25 cellular contexts compared by ENCODE assay signal in genomic region chr10:133455196-133455595, GRCh38. TPM values are rescaled to one million over a fixed set of nuclear protein-coding genes. Genes with fewer than 3 reads are reported as not detected.
"Had no signal": no experiment of that assay in that cellular context is flagged by ENCODE, and none has a peak within 500 bp of the region (broad histone marks: within the 10 kb centered on the region; RNA-seq: fewer than 3 reads in every experiment).

No MANE protein-coding gene starts in this region.

- H3K36me3 Mint-ChIP-seq: activated naive CD8-positive, alpha-beta T cell treated with anti-CD3 and anti-CD28 coated beads, Interleukin-2, amount 10 ng/mL, durations not matched to agents 7 days and 5 days; naive thymus-derived CD8-positive, alpha-beta T cell; stimulated activated memory B cell treated with anti-CD40 and anti-IgM and Interleukin-4, amounts not matched to agents 10 μg/mL and 1 μg/mL and 100 μg/mL, for 72 hours had no signal

- H3K79me2 ChIP-seq: hepatocyte had no signal

- H3K27ac Mint-ChIP-seq: activated naive CD8-positive, alpha-beta T cell treated with anti-CD3 and anti-CD28 coated beads, Interleukin-2, amount 10 ng/mL, durations not matched to agents 7 days and 5 days; activated T-helper 2 cell treated with anti-CD3 and anti-CD28 coated beads, Interferon-gamma antibody, Interleukin-2, Interleukin-4, amounts not matched to agents 10 μg/mL and 5 μg/mL and 100 μg/mL, durations not matched to agents 14 hours and 24 hours and 36 hours; endodermal cell; memory B cell; stimulated activated memory B cell treated with anti-CD40 and anti-IgM and Interleukin-4, amounts not matched to agents 10 μg/mL and 1 μg/mL and 100 μg/mL, for 72 hours had no signal

- H3K9me3 Mint-ChIP-seq: activated naive CD8-positive, alpha-beta T cell treated with anti-CD3 and anti-CD28 coated beads, Interleukin-2, amount 10 ng/mL, durations not matched to agents 7 days and 5 days; activated T-helper 2 cell treated with anti-CD3 and anti-CD28 coated beads, Interferon-gamma antibody, Interleukin-2, Interleukin-4, amounts not matched to agents 10 μg/mL and 5 μg/mL and 100 μg/mL, durations not matched to agents 14 hours and 24 hours and 36 hours; memory B cell; stimulated activated memory B cell treated with anti-CD40 and anti-IgM and Interleukin-4, amounts not matched to agents 10 μg/mL and 1 μg/mL and 100 μg/mL, for 72 hours had no signal

- FAIRE-seq: pancreas had no signal

- H3K9me3 ChIP-seq: pancreas, sigmoid colon, testis, upper lobe of left lung had no signal

- H3K36me3 ChIP-seq: pancreas, sigmoid colon, upper lobe of left lung, WERI-Rb-1 had no signal

- H3K4me3 ChIP-seq: dorsolateral prefrontal cortex, hepatocyte, pancreas, sigmoid colon, testis, upper lobe of left lung had no signal

- H2AFZ ChIP-seq: hepatocyte had no signal

- H3K4me3 Mint-ChIP-seq: activated naive CD8-positive, alpha-beta T cell treated with anti-CD3 and anti-CD28 coated beads, Interleukin-2, amount 10 ng/mL, durations not matched to agents 7 days and 5 days; endodermal cell; memory B cell; stimulated activated memory B cell treated with anti-CD40 and anti-IgM and Interleukin-4, amounts not matched to agents 10 μg/mL and 1 μg/mL and 100 μg/mL, for 72 hours had no signal

- H3K27me3 Mint-ChIP-seq: memory B cell; stimulated activated memory B cell treated with anti-CD40 and anti-IgM and Interleukin-4, amounts not matched to agents 10 μg/mL and 1 μg/mL and 100 μg/mL, for 72 hours had no signal

- DNase-seq: activated CD4-positive, alpha-beta T cell treated with anti-CD3 and anti-CD28 coated beads for 1 hour; activated CD4-positive, alpha-beta T cell treated with anti-CD3 and anti-CD28 coated beads, Interleukin-2, amount 50 U/mL, for 48 hours; activated naive CD4-positive, alpha-beta T cell treated with Interleukin-2 at 50 U/mL for 16 hours; activated naive CD8-positive, alpha-beta T cell treated with anti-CD3 and anti-CD28 coated beads, Interleukin-2, amount 10 ng/mL, durations not matched to agents 7 days and 5 days; activated T-cell treated with anti-CD3 and anti-CD28 coated beads for 4 hours; amygdala; dorsolateral prefrontal cortex; endodermal cell; foreskin keratinocyte; islet precursor cell; naive thymus-derived CD8-positive, alpha-beta T cell; sigmoid colon; stimulated activated CD4-positive, alpha-beta T cell treated with anti-CD3 and anti-CD28 coated beads, Interleukin-4, amount 100 ng/mL, for 24 hours; T-helper 2 cell; testis; WERI-Rb-1 had no signal

- ATAC-seq: foreskin keratinocyte; left lobe of liver; naive thymus-derived CD8-positive, alpha-beta T cell; pancreas; stimulated activated memory B cell treated with anti-CD40 and anti-IgM and Interleukin-4, amounts not matched to agents 10 μg/mL and 1 μg/mL and 100 μg/mL, for 72 hours had no signal

- H3K4me2 ChIP-seq: hepatocyte had no signal

- H3K27ac ChIP-seq: dorsolateral prefrontal cortex, epithelial cell of prostate, foreskin keratinocyte, hepatocyte, pancreas, sigmoid colon, testis, upper lobe of left lung, WERI-Rb-1 had no signal

- H3K4me1 Mint-ChIP-seq: activated naive CD8-positive, alpha-beta T cell treated with anti-CD3 and anti-CD28 coated beads, Interleukin-2, amount 10 ng/mL, durations not matched to agents 7 days and 5 days; endodermal cell; naive thymus-derived CD8-positive, alpha-beta T cell; stimulated activated memory B cell treated with anti-CD40 and anti-IgM and Interleukin-4, amounts not matched to agents 10 μg/mL and 1 μg/mL and 100 μg/mL, for 72 hours had no signal

- H3K4me1 ChIP-seq: foreskin keratinocyte, pancreas, sigmoid colon, testis, upper lobe of left lung had no signal

- H3K27me3 ChIP-seq: dorsolateral prefrontal cortex, foreskin keratinocyte, hepatocyte, pancreas, sigmoid colon, testis, upper lobe of left lung had no signal

RNA-seq across cellular contexts. Expression of gene SPRN, which starts 30.8 kb away (rescaled TPM):
- total RNA-seq: activated naive CD8-positive, alpha-beta T cell treated with anti-CD3 and anti-CD28 coated beads, Interleukin-2, amount 10 ng/mL, durations not matched to agents 7 days and 5 days; activated T-helper 2 cell treated with anti-CD3 and anti-CD28 coated beads, Interferon-gamma antibody, Interleukin-2, Interleukin-4, amounts not matched to agents 10 μg/mL and 5 μg/mL and 100 μg/mL, durations not matched to agents 14 hours and 24 hours and 36 hours; cardiac septum; foreskin keratinocyte; naive thymus-derived CD8-positive, alpha-beta T cell had no signal
- polyA plus RNA-seq: foreskin keratinocyte had no signal
